Comparison of ENCODE assay signal across 1 cellular context in the genomic region with DNA sequence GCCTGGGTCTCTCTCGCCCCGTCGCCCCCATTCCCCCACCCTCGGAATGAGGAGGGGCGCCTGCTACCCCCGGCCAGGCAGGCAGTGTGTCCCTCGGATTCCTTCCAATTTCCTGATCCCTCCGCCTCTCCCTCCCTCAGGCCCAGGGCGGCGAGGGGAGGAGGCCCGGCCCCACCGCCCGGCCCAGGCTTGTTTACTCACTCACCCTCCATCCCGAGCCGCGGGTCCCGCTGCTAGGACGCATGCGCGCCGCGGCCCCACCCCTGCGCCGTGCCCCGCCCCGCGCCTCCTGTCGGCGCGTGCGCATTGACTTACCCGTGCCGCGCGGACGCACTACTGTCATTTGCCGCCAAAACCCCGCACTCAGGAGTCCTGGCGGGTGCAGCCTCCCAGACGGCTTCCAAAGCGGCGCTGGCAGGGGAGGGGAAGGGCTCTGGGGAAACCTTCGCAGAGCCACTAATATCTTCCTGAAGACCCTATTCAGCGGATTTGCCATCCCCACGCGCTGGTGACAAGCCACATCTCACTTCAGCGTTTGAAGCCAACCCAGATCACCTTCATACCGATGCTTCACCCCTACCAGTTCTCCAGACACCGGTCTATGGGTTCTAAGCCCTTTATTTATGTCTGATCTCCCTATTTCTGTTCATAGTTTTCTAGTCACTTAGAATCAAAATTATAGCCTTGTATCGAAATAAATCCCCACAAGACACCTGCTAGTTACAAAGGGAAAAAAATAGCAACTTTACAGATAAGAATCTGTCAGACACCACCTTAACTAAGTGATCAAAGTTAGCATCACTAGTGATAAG.
TF ChIP-seq lines count a peak whose summit lies in the region.

Gene EZH1 (minus strand): TSS at position 235 of the 812 bp plus-strand sequence. CDS start 16,099 bp downstream, outside the sequence.

TF ChIP-seq in HepG2, 621 proteins besides CTCF, POLR2A, EP300 and RAD21 (continued from another document):
- TF ChIP-seq NPAS2 (CRISPR knock-in tag; IDR thresholded peaks at IDR 0.05; ENCODE audit: borderline replicate concordance) (no peak), ZNF207 (IDR thresholded peaks at IDR 0.05; ENCODE audit: borderline replicate concordance) (no peak), YEATS2 (CRISPR knock-in tag; IDR thresholded peaks at IDR 0.05; ENCODE audit: borderline replicate concordance) (peak; percentile 60; the same call in 1 of the 2 replicates), PITX1 (CRISPR knock-in tag; IDR thresholded peaks at IDR 0.05) (peak; percentile 21; the same call in 1 of the 2 replicates), RXRB (CRISPR knock-in tag; IDR thresholded peaks at IDR 0.05; ENCODE audit: borderline replicate concordance) (no peak; the same call in none of the 2 replicates), NR2F1 (CRISPR knock-in tag; IDR thresholded peaks at IDR 0.05) (no peak), TMF1 (CRISPR knock-in tag; IDR thresholded peaks at IDR 0.05; ENCODE audit: low read depth) (peak; percentile 97), REPIN1 (CRISPR knock-in tag; IDR thresholded peaks at IDR 0.05; ENCODE audit: borderline replicate concordance, low read depth) (peak; percentile 83), SAP130 (CRISPR knock-in tag; IDR thresholded peaks at IDR 0.05; ENCODE audit: low read depth) (peak; percentile 73), JUN (CRISPR knock-in tag; IDR thresholded peaks at IDR 0.05) (peak; percentile 18; the same call in 1 of the 2 replicates), RBFOX2 (IDR thresholded peaks at IDR 0.05; ENCODE audit: low read depth, low read length) (peak; percentile 98), ZFY (CRISPR knock-in tag; IDR thresholded peaks at IDR 0.05) (peak; percentile 95), SETDB1 (CRISPR knock-in tag; IDR thresholded peaks at IDR 0.05; ENCODE audit: borderline replicate concordance) (no peak), IKZF1 (IDR thresholded peaks at IDR 0.05) (no peak)
- TF ChIP-seq, protein P1, sequence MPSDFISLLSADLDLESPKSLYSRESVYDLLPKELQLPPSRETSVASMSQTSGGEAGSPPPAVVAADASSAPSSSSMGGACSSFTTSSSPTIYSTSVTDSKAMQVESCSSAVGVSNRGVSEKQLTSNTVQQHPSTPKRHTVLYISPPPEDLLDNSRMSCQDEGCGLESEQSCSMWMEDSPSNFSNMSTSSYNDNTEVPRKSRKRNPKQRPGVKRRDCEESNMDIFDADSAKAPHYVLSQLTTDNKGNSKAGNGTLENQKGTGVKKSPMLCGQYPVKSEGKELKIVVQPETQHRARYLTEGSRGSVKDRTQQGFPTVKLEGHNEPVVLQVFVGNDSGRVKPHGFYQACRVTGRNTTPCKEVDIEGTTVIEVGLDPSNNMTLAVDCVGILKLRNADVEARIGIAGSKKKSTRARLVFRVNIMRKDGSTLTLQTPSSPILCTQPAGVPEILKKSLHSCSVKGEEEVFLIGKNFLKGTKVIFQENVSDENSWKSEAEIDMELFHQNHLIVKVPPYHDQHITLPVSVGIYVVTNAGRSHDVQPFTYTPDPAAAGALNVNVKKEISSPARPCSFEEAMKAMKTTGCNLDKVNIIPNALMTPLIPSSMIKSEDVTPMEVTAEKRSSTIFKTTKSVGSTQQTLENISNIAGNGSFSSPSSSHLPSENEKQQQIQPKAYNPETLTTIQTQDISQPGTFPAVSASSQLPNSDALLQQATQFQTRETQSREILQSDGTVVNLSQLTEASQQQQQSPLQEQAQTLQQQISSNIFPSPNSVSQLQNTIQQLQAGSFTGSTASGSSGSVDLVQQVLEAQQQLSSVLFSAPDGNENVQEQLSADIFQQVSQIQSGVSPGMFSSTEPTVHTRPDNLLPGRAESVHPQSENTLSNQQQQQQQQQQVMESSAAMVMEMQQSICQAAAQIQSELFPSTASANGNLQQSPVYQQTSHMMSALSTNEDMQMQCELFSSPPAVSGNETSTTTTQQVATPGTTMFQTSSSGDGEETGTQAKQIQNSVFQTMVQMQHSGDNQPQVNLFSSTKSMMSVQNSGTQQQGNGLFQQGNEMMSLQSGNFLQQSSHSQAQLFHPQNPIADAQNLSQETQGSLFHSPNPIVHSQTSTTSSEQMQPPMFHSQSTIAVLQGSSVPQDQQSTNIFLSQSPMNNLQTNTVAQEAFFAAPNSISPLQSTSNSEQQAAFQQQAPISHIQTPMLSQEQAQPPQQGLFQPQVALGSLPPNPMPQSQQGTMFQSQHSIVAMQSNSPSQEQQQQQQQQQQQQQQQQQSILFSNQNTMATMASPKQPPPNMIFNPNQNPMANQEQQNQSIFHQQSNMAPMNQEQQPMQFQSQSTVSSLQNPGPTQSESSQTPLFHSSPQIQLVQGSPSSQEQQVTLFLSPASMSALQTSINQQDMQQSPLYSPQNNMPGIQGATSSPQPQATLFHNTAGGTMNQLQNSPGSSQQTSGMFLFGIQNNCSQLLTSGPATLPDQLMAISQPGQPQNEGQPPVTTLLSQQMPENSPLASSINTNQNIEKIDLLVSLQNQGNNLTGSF (CRISPR knock-in tag; IDR thresholded peaks at IDR 0.05), result peak; percentile 95
- TF ChIP-seq, protein P2, sequence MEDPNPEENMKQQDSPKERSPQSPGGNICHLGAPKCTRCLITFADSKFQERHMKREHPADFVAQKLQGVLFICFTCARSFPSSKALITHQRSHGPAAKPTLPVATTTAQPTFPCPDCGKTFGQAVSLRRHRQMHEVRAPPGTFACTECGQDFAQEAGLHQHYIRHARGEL (CRISPR knock-in tag; IDR thresholded peaks at IDR 0.05), result no peak; the same call in 1 of the 2 replicates
TF ChIP-seq in HepG2: peak in this region for 343.
